Comparison of ENCODE assay signal across 8 cellular contexts in the genomic region with DNA sequence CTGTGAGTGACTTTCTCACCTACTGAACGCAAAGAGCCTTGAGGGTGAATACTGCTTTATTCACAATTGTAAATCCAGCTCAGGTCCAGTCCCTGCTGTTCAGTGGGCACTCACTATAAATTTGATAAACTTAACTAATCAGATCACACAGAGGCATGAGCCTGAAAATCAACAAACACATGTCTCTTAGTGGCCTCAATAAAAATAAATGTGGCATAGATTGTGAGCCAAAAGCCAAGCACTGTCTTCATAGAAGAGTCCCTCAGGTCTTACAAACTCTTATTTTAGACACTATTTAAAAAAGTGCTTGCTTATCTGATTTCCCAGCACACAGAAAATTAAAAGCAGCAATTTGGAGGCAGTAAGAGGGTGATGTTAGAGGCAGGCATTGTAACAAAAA.
"Had no signal": no experiment of that assay in that cellular context is flagged by ENCODE, and none has a peak within 500 bp of the region (broad histone marks: within the 10 kb centered on the region; RNA-seq: fewer than 3 reads in every experiment).

No MANE protein-coding gene starts in this region.

- H3K27ac Mint-ChIP-seq: IgD-negative memory B cell had no signal

- H3K27ac ChIP-seq: HL-60, KMS-11 had no signal

- H3K4me1 Mint-ChIP-seq: IgD-negative memory B cell had no signal

- H3K4me2 ChIP-seq: KMS-11 had no signal

- H3K9ac ChIP-seq: KMS-11 had no signal

- H3K27me3 Mint-ChIP-seq: IgD-negative memory B cell had no signal

- ATAC-seq: HepG2, K562 had no signal

- H3K36me3 Mint-ChIP-seq: IgD-negative memory B cell had no signal

- H3K4me3 Mint-ChIP-seq: IgD-negative memory B cell had no signal

- H3K4me3 ChIP-seq: K562 had no signal

- DNase-seq: IMR-90, KBM-7, KG1 had no signal
